In the genomic region with DNA sequence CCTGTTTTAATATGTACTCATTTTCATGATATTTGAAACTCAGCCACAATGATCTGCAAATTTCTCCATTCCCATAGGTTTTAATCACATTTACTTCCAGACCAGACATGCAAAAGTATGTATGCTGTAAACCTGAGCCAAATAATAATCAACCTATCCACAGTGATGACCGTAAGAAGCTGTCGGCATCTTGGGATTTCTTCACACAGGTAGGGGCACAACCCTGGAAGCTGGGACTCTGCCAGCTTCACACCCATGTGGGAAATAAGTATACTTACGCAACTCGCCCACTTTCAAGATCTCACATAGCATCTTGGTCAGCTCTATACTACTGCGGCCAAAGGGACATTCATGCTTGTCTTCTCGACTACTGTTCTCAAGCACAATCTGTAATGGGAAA, we compare ENCODE assay signal across 20 cellular contexts.
A peak's percentile ranks its signal among the peaks of the same experiment; 100 is the strongest.
DNase-seq lines count a peak whose midpoint lies in the region; FAIRE-seq and TF ChIP-seq lines count a peak whose summit lies in the region.
"Had no signal": no experiment of that assay in that cellular context is flagged by ENCODE, and none has a peak within 500 bp of the region (broad histone marks: within the 10 kb centered on the region; RNA-seq: fewer than 3 reads in every experiment).

No MANE protein-coding gene starts in this region.

- no peaks in the 10 kb centered on the region for H4K20me1 ChIP-seq in H1 (replicated peaks in 1 of 2; ENCODE audit: control insufficient read depth in 1 of 2, insufficient read depth in 2 of 2, low read length in 2 of 2)

- no peak overlapping the region for H2BK20ac ChIP-seq in H1 (ENCODE audit: low read length)

- no peak overlapping the region for H3K4me3 ChIP-seq in H1 (ENCODE audit: extremely low read depth in 1 of 4, insufficient read depth in 2 of 4, low read depth in 3 of 4, low read length in 4 of 4)
- H3K4me3 ChIP-seq in esophagus muscularis mucosa = no peak overlapping the region
- H3K4me3 ChIP-seq: GM23338 had no signal

- CTCF ChIA-PET in MCF 10A (lab: Yijun Ruan, JAX) (interaction anchor here (0.7 to 0.8 kb wide), 2 partner anchors 13 to 160 kb away, joined by 3 to 4 read pairs; no protein-coding TSS in a partner anchor), H1 (lab: Charles Lee; ENCODE audit: partially characterized antibody) (interaction anchor here (0.7 to 2.1 kb wide), 5 partner anchors 8 to 101 kb away, joined by 3 to 10 read pairs (median 3); no protein-coding TSS in a partner anchor)

- TF ChIP-seq EP300 in H1 (IDR thresholded peaks at IDR 0.05; ENCODE audit: borderline replicate concordance in 1 of 2, low read depth in 2 of 2, low read length in 2 of 2) (no peak), esophagus muscularis mucosa (IDR thresholded peaks at IDR 0.05) (no peak)

- intact Hi-C loops in MCF 10A (cut with micrococcal nuclease) = no loop called here
- intact Hi-C loops in esophagus muscularis mucosa (cut with DNase I) = no loop called here

- H3K9me3 ChIP-seq in H1 (ENCODE audit: insufficient read depth in 2 of 2, low read depth in 1 of 2, low read length in 1 of 2) = no peaks in the 10 kb centered on the region
- H3K9me3 ChIP-seq in esophagus muscularis mucosa = no peaks in the 10 kb centered on the region
- H3K9me3 ChIP-seq: Caco-2 had no signal

- POLR2A ChIA-PET in MCF 10A (lab: Yijun Ruan, JAX) = interaction anchor here (0.6 to 2.0 kb wide), 5 partner anchors 12 to 609 kb away, joined by 3 to 8 read pairs (median 3); no protein-coding TSS in a partner anchor
- POLR2A ChIA-PET in H1 (lab: Charles Lee; ENCODE audit: partially characterized antibody) = no interaction called here

- H3K4me1 Mint-ChIP-seq in MCF 10A (ENCODE audit: insufficient read depth, unreplicated experiment) = peaks cover 6% of the 10 kb centered on the region

- no peak overlapping the region for H4K5ac ChIP-seq in H1 (ENCODE audit: insufficient read length, low read depth, low read length)

- peak overlapping the region; percentile 36; the same call in 1 of the 2 replicates for H2BK15ac ChIP-seq in H1 (ENCODE audit: low read length)

- H3K27ac ChIP-seq in H1 (ENCODE audit: low read depth, low read length) (no peak overlapping the region), esophagus muscularis mucosa (replicated peaks in 1 of 4) (no peak overlapping the region)
- H3K27ac ChIP-seq: C4-2B had no signal

- no peak overlapping the region for H2AFZ ChIP-seq in H1 (ENCODE audit: low read length)
- H2AFZ ChIP-seq: GM23338 had no signal

- no peak overlapping the region for H4K91ac ChIP-seq in H1 (replicated peaks; ENCODE audit: insufficient read length, low read length)

- TF ChIP-seq RAD21 in H1 (IDR thresholded peaks at IDR 0.05 in 1 of 2, conservative IDR thresholded peaks at IDR 0.05 in 1 of 2; ENCODE audit: low read depth in 2 of 2, low read length in 2 of 2) = no peak

- no peaks in the 10 kb centered on the region; the same call in 1 of the 2 replicates for H3K23me2 ChIP-seq in H1 (ENCODE audit: low read depth, low read length)

- no peak for TF ChIP-seq CTCF in MCF 10A (IDR thresholded peaks at IDR 0.05; ENCODE audit: unreplicated experiment)
- TF ChIP-seq CTCF in H1 (IDR thresholded peaks at IDR 0.05; ENCODE audit: control extremely low read depth in 1 of 3, insufficient read depth in 1 of 3, low read depth in 1 of 3, low read length in 3 of 3) = no peak
- TF ChIP-seq CTCF in esophagus muscularis mucosa (IDR thresholded peaks at IDR 0.05) = no peak
- no peak for TF ChIP-seq CTCF in GM20000 (IDR thresholded peaks at IDR 0.05; ENCODE audit: extremely low read depth, missing control alignments)

- no peak for TF ChIP-seq POLR2A in H1 (IDR thresholded peaks at IDR 0.05; ENCODE audit: control extremely low read depth in 1 of 2, low read depth in 2 of 2, low read length in 2 of 2)
- TF ChIP-seq POLR2A in esophagus muscularis mucosa (IDR thresholded peaks at IDR 0.05; ENCODE audit: low read depth) = no peak

- no peak overlapping the region for H3K27ac Mint-ChIP-seq in MCF 10A (ENCODE audit: low read depth, unreplicated experiment)
- H3K27ac Mint-ChIP-seq: CD4-positive, alpha-beta T cell; GM23338; HFFc6 had no signal

- H3K27me3 ChIP-seq in H1 (replicated peaks in 1 of 4; ENCODE audit: control insufficient read depth in 3 of 4, extremely low read depth in 1 of 4, insufficient read depth in 3 of 4, low read length in 3 of 4) (no peaks in the 10 kb centered on the region), esophagus muscularis mucosa (no peaks in the 10 kb centered on the region)

- no peak for FAIRE-seq in H1 (lab: Jason Lieb, UNC)
- FAIRE-seq in urothelium cell line (lab: Jason Lieb, UNC) = peak; percentile 23
- FAIRE-seq: A204.1, D721Med, G401.6, GM12891, HTR-8/SVneo had no signal

- WGBS in H1 (ENCODE audit: extremely low coverage in 1 of 2, insufficient coverage in 1 of 2, insufficient read length in 1 of 2, insufficient replicate concordance in 2 of 2, low coverage in 1 of 2, low lambda C conversion rate in 2 of 2, missing lambda C conversion rate in 1 of 2), 2 experiments = 93% methylated on average over 6 of the region's 6 CpGs; no CpG with 5 or more reads in 1 of the 2 experiments
- WGBS in esophagus muscularis mucosa = 96% methylated on average over 6 of the region's 6 CpGs

- H3K14ac ChIP-seq in H1 (ENCODE audit: insufficient read length) = no peak overlapping the region

- DNase-seq in MCF 10A (ENCODE audit: unreplicated experiment) (peak; percentile 93), H1 (ENCODE audit: low read depth in 1 of 2, low spot score in 2 of 2) (no peak), esophagus muscularis mucosa (ENCODE audit: extremely low spot score) (peak; percentile 29), urothelium cell line (ENCODE audit: low spot score) (no peak), nucleus accumbens (lab: John Stamatoyannopoulos, UW) (no peak), NCI-H526 (lab: John Stamatoyannopoulos, UW) (no peak), GM20000 (ENCODE audit: low spot score) (no peak)
- DNase-seq: AML-193; Caco-2; CD4-positive, alpha-beta T cell; H7; HFFc6; IMR-90 had no signal

- H3K4me2 ChIP-seq in H1 (ENCODE audit: insufficient read depth in 1 of 2, low read depth in 2 of 2, low read length in 2 of 2) = no peak overlapping the region
- H3K4me2 ChIP-seq: GM23338 had no signal

- H3K36me3 Mint-ChIP-seq in MCF 10A (ENCODE audit: insufficient read depth, unreplicated experiment) = no peaks in the 10 kb centered on the region

- H3K4ac ChIP-seq in H1 (replicated peaks; ENCODE audit: insufficient read length, low read depth, low read length) = no peak overlapping the region

- H3K36me3 ChIP-seq in H1 (ENCODE audit: control insufficient read depth in 2 of 4, insufficient read depth in 4 of 4, low read length in 3 of 4) (no peaks in the 10 kb centered on the region; a peak in 1 of 8 replicates), esophagus muscularis mucosa (peaks cover 0 to 5% (median 1%) of the 10 kb centered on the region in 4 donors)

- H2BK5ac ChIP-seq in H1 (ENCODE audit: low read depth, low read length) = no peak overlapping the region

- no peak overlapping the region for H3K18ac ChIP-seq in H1 (ENCODE audit: extremely low read depth, low read length)

- peaks cover 0 to 4% (median 2%) of the 10 kb centered on the region in 4 experiments; a peak in 3 of 7 replicates for H3K4me1 ChIP-seq in H1 (replicated peaks in 1 of 4; ENCODE audit: control insufficient read depth in 3 of 4, insufficient read depth in 4 of 4, low read length in 3 of 4)
- peaks cover 7 to 23% (median 15%) of the 10 kb centered on the region in 4 donors for H3K4me1 ChIP-seq in esophagus muscularis mucosa

- H3K56ac ChIP-seq in H1 (replicated peaks; ENCODE audit: insufficient read length, low read depth, low read length) = no peak overlapping the region

- no peak overlapping the region for H4K8ac ChIP-seq in H1 (ENCODE audit: extremely low read depth, insufficient read depth, low read length)

- no peak overlapping the region for H3K23ac ChIP-seq in H1 (ENCODE audit: insufficient read length)

- H3K79me1 ChIP-seq in H1 (ENCODE audit: low read depth, low read length) = no peaks in the 10 kb centered on the region

- H3K9me3 Mint-ChIP-seq in MCF 10A (ENCODE audit: unreplicated experiment) = no peaks in the 10 kb centered on the region
- H3K9me3 Mint-ChIP-seq: CD4-positive, alpha-beta T cell; GM23338 had no signal

- no peak overlapping the region for H2BK120ac ChIP-seq in H1 (replicated peaks; ENCODE audit: low read depth, low read length)

- H3K79me2 ChIP-seq in H1 (ENCODE audit: control insufficient read depth in 1 of 2, insufficient read depth in 2 of 2, low read length in 2 of 2) = no peaks in the 10 kb centered on the region

- no TSS peak for BruUV-seq in MCF 10A (replicated peaks; lab: Mats Ljungman, UMichigan)

- H3K9ac ChIP-seq in H1 (replicated peaks in 1 of 4; ENCODE audit: extremely low read depth in 1 of 4, low read depth in 3 of 4, low read length in 3 of 4) = no peak overlapping the region

- no peak overlapping the region; the same call in 1 of the 2 replicates for H2BK12ac ChIP-seq in H1 (ENCODE audit: low read depth, low read length)

- no peaks in the 10 kb centered on the region for H3K27me3 Mint-ChIP-seq in MCF 10A (ENCODE audit: insufficient read depth, unreplicated experiment)
- H3K27me3 Mint-ChIP-seq: CD4-positive, alpha-beta T cell had no signal

- no peak overlapping the region for H3K4me3 Mint-ChIP-seq in MCF 10A (ENCODE audit: unreplicated experiment)
- H3K4me3 Mint-ChIP-seq: CD4-positive, alpha-beta T cell; GM23338; HFFc6 had no signal

- no peak overlapping the region for H2AK5ac ChIP-seq in H1 (ENCODE audit: low read depth, low read length)

TF ChIP-seq in H1, 55 proteins besides CTCF, POLR2A, EP300 and RAD21 (continues in another document):
- TF ChIP-seq ASH2L (IDR thresholded peaks at IDR 0.05; ENCODE audit: low read length) = no peak
- TF ChIP-seq, protein P1, sequence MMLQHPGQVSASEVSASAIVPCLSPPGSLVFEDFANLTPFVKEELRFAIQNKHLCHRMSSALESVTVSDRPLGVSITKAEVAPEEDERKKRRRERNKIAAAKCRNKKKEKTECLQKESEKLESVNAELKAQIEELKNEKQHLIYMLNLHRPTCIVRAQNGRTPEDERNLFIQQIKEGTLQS (IDR thresholded peaks at IDR 0.05; ENCODE audit: insufficient read depth, low read depth, low read length) = no peak
- TF ChIP-seq TAF7 (optimal IDR thresholded peaks at IDR 0.05; ENCODE audit: borderline replicate concordance, low read depth, low read length) = no peak
- no peak for TF ChIP-seq POU5F1 (IDR thresholded peaks at IDR 0.05; ENCODE audit: low read depth, low read length)
- no peak for TF ChIP-seq RNF2 (IDR thresholded peaks at IDR 0.05; ENCODE audit: borderline replicate concordance, low read depth, low read length, missing control alignments, poor library complexity, severe bottlenecking)
- TF ChIP-seq CBX8 (IDR thresholded peaks at IDR 0.05; ENCODE audit: borderline replicate concordance, low read depth, low read length) = no peak
- no peak for TF ChIP-seq KDM4A (IDR thresholded peaks at IDR 0.05; ENCODE audit: low read depth, low read length, severe bottlenecking)
- TF ChIP-seq MAFK (IDR thresholded peaks at IDR 0.05; ENCODE audit: low read depth, low read length) = no peak

Comparison
In these comparisons a context has a peak if more than half of its experiments do, and no peak if none do; other contexts are left out.
1. DNase-seq: peak in MCF 10A (single experiment) and esophagus muscularis mucosa (single experiment); none in H1 (0 of 2), urothelium cell line (single experiment), nucleus accumbens (0 of 56), NCI-H526 (0 of 2) and GM20000 (single experiment).